ENCODE assay signal across 15 cellular contexts in genomic region chr2:190354003-190354690, GRCh38. TPM values are rescaled to one million over a fixed set of nuclear protein-coding genes. Genes with fewer than 3 reads are reported as not detected.
DNase-seq lines count a peak whose midpoint lies in the region; ATAC-seq and TF ChIP-seq lines count a peak whose summit lies in the region.
"Had no signal": no experiment of that assay in that cellular context is flagged by ENCODE, and none has a peak within 500 bp of the region (broad histone marks: within the 10 kb centered on the region; RNA-seq: fewer than 3 reads in every experiment).

No MANE protein-coding gene starts in this region.

- H3K27ac ChIP-seq in breast epithelium (peak overlapping the region; percentile 78 to 79), foreskin keratinocyte (peak overlapping the region; percentile 39), neutrophil (peak overlapping the region; percentile 76), upper lobe of left lung (peak overlapping the region; percentile 32 to 79 (median 49))

- no peak overlapping the region for H3K27ac Mint-ChIP-seq in MCF 10A (ENCODE audit: low read depth, unreplicated experiment)
- H3K27ac Mint-ChIP-seq: CD8-positive, alpha-beta T cell had no signal

- BruUV-seq in MCF 10A (replicated peaks; lab: Mats Ljungman, UMichigan): no TSS peak

- H3K9me3 ChIP-seq in breast epithelium (no peaks in the 10 kb centered on the region), neutrophil (no peaks in the 10 kb centered on the region), upper lobe of left lung (no peaks in the 10 kb centered on the region)

- no peak for TF ChIP-seq CTCF in breast epithelium (IDR thresholded peaks at IDR 0.05)
- TF ChIP-seq CTCF in MCF 10A (IDR thresholded peaks at IDR 0.05; ENCODE audit: unreplicated experiment): no peak
- no peak for TF ChIP-seq CTCF in foreskin keratinocyte (conservative IDR thresholded peaks at IDR 0.05)
- no peak for TF ChIP-seq CTCF in neutrophil (IDR thresholded peaks at IDR 0.05)
- no peak for TF ChIP-seq CTCF in upper lobe of left lung (IDR thresholded peaks at IDR 0.05)

- POLR2A ChIA-PET in MCF 10A (lab: Yijun Ruan, JAX): interaction anchor here (1.0 to 4.2 kb wide), 5 partner anchors 10 to 113 kb away, joined by 3 to 54 read pairs (median 5); partner anchors contain the start of genes HIBCH and INPP1

- DNase-seq in breast epithelium (ENCODE audit: low spot score in 2 of 2): no peak
- DNase-seq in MCF 10A (ENCODE audit: unreplicated experiment): no peak
- DNase-seq in foreskin keratinocyte: no peak
- no peak for DNase-seq in upper lobe of left lung
- DNase-seq in germinal center (ENCODE audit: low spot score): no peak
- DNase-seq: activated effector memory CD4-positive, alpha-beta T cell treated with Interleukin-2 at 50 U/mL for 16 hours; CD8-positive, alpha-beta T cell; left cardiac atrium; NCI-H1048; right cardiac atrium; stimulated activated CD4-positive, alpha-beta T cell treated with anti-CD3 and anti-CD28 coated beads, Interleukin-4, amount 100 ng/mL, for 4 hours had no signal

- peaks cover 0 to 18% of the 10 kb centered on the region in 2 donors for H3K4me1 ChIP-seq in breast epithelium
- H3K4me1 ChIP-seq in foreskin keratinocyte: peaks cover 21% of the 10 kb centered on the region
- H3K4me1 ChIP-seq in neutrophil (ENCODE audit: control insufficient read depth in 1 of 2, insufficient read depth in 1 of 2, low read depth in 1 of 2, low read length in 1 of 2): peaks cover 27 to 58% of the 10 kb centered on the region in 2 experiments
- peaks cover 31 to 47% (median 43%) of the 10 kb centered on the region in 4 donors for H3K4me1 ChIP-seq in upper lobe of left lung

- no peak for TF ChIP-seq EP300 in upper lobe of left lung (IDR thresholded peaks at IDR 0.05)

- peaks cover 4% of the 10 kb centered on the region for H3K36me3 Mint-ChIP-seq in MCF 10A (ENCODE audit: insufficient read depth, unreplicated experiment)
- H3K36me3 Mint-ChIP-seq: CD8-positive, alpha-beta T cell; natural killer cell treated with Interleukin-12 subunit alpha and Interleukin-12 subunit beta and Interleukin-15 and Interleukin-18, amount 100 ng/mL, for 72 hours had no signal

- H3K4me3 Mint-ChIP-seq in MCF 10A (ENCODE audit: unreplicated experiment): no peak overlapping the region
- H3K4me3 Mint-ChIP-seq: CD8-positive, alpha-beta T cell; natural killer cell treated with Interleukin-12 subunit alpha and Interleukin-12 subunit beta and Interleukin-15 and Interleukin-18, amount 100 ng/mL, for 72 hours had no signal

- H3K4me3 ChIP-seq in breast epithelium (no peak overlapping the region), neutrophil (ENCODE audit: low read depth in 1 of 2, low read length in 1 of 2) (no peak overlapping the region), upper lobe of left lung (no peak overlapping the region)

- intact Hi-C loops in breast epithelium (cut with DNase I; ENCODE audit: low total_unique reads) (no loop called here), MCF 10A (cut with micrococcal nuclease) (no loop called here)

- TF ChIP-seq POLR2A in breast epithelium (IDR thresholded peaks at IDR 0.05): no peak
- TF ChIP-seq POLR2A in upper lobe of left lung (IDR thresholded peaks at IDR 0.05): no peak

- no peaks in the 10 kb centered on the region for H3K9me3 Mint-ChIP-seq in MCF 10A (ENCODE audit: unreplicated experiment)
- H3K9me3 Mint-ChIP-seq: CD8-positive, alpha-beta T cell; natural killer cell treated with Interleukin-12 subunit alpha and Interleukin-12 subunit beta and Interleukin-15 and Interleukin-18, amount 100 ng/mL, for 72 hours had no signal

- H3K27me3 Mint-ChIP-seq in MCF 10A (ENCODE audit: insufficient read depth, unreplicated experiment): no peaks in the 10 kb centered on the region
- H3K27me3 Mint-ChIP-seq: natural killer cell treated with Interleukin-12 subunit alpha and Interleukin-12 subunit beta and Interleukin-15 and Interleukin-18, amount 100 ng/mL, for 72 hours had no signal

- 74 to 75% methylated on average over 12 of the region's 12 CpGs for WGBS in upper lobe of left lung, 2 donors

- H3K36me3 ChIP-seq in breast epithelium (no peaks in the 10 kb centered on the region), neutrophil (peaks cover 5% of the 10 kb centered on the region), upper lobe of left lung (no peaks in the 10 kb centered on the region)

- CTCF ChIA-PET in MCF 10A (lab: Yijun Ruan, JAX): interaction anchor here (0.7 to 5.2 kb wide), 4 partner anchors 10 to 199 kb away, joined by 3 to 34 read pairs (median 6); partner anchors contain the start of gene INPP1

- no peaks in the 10 kb centered on the region for H3K27me3 ChIP-seq in breast epithelium
- no peaks in the 10 kb centered on the region for H3K27me3 ChIP-seq in foreskin keratinocyte
- no peaks in the 10 kb centered on the region for H3K27me3 ChIP-seq in neutrophil
- H3K27me3 ChIP-seq in upper lobe of left lung: no peaks in the 10 kb centered on the region

- ATAC-seq in foreskin keratinocyte (no peak), upper lobe of left lung (ENCODE audit: low FRiP score in 2 of 2) (peak in 1 of 2 donors; percentile 67), GM19023 (IDR thresholded peaks at IDR 0.05; ENCODE audit: unreplicated experiment) (no peak), GM18520 (IDR thresholded peaks at IDR 0.05; ENCODE audit: unreplicated experiment) (no peak)
- ATAC-seq: CD8-positive, alpha-beta T cell; natural killer cell treated with Interleukin-12 subunit alpha and Interleukin-12 subunit beta and Interleukin-15 and Interleukin-18, amount 100 ng/mL, for 72 hours had no signal

- H3K4me1 Mint-ChIP-seq in MCF 10A (ENCODE audit: insufficient read depth, unreplicated experiment): peaks cover 20% of the 10 kb centered on the region

RNA-seq across cellular contexts. Expression of gene INPP1, which starts 10.8 kb away (rescaled TPM):
- total RNA-seq in breast epithelium (10 to 100 TPM in 2 of 3 donors, 1 to 10 TPM in 1; 7.4 to 24.3 (median 15.5) TPM), MCF 10A (2022) (24.8 and 29.2 TPM in 2 replicates), foreskin keratinocyte (8.3 and 10.3 TPM in 2 replicates), upper lobe of left lung (10 to 100 TPM; 17.6 to 37.6 (median 26.9) TPM)
- polyA plus RNA-seq in foreskin keratinocyte: 8.6 and 10.8 TPM in 2 replicates

RNA-seq across cellular contexts. Expression of gene HIBCH, which starts 34.5 kb away (rescaled TPM):
- 10 to 100 TPM; 22.2 to 31.8 (median 22.9) TPM for total RNA-seq in breast epithelium
- total RNA-seq in MCF 10A (2022): 14.7 and 16.2 TPM in 2 replicates
- total RNA-seq in foreskin keratinocyte: 15.9 and 16.8 TPM in 2 replicates
- polyA plus RNA-seq in foreskin keratinocyte: 13.6 and 14.2 TPM in 2 replicates
- 10 to 100 TPM; 10.1 to 24.2 (median 14.7) TPM for total RNA-seq in upper lobe of left lung

RNA-seq across cellular contexts. Expression of gene MFSD6, which starts 54.0 kb away (rescaled TPM):
- 100 to 1,000 TPM in 1 of 3 donors, 10 to 100 TPM in 2; 52.0 to 180 (median 92.4) TPM for total RNA-seq in breast epithelium
- total RNA-seq in MCF 10A (2022): 19.7 and 29.0 TPM in 2 replicates
- 7.4 and 9.4 TPM in 2 replicates for total RNA-seq in foreskin keratinocyte
- polyA plus RNA-seq in foreskin keratinocyte: 2.8 and 3.1 TPM in 2 replicates
- 100 to 1,000 TPM in 2 of 6 donors, 10 to 100 TPM in 4; 46.9 to 136 (median 80.4) TPM for total RNA-seq in upper lobe of left lung
